15 cellular contexts compared by ENCODE assay signal in genomic region chr1:59353453-59353852, GRCh38. TPM values are rescaled to one million over a fixed set of nuclear protein-coding genes. Genes with fewer than 3 reads are reported as not detected.
DNase-seq lines count a peak whose midpoint lies in the region; ATAC-seq and TF ChIP-seq lines count a peak whose summit lies in the region.
"Had no signal": no experiment of that assay in that cellular context is flagged by ENCODE, and none has a peak within 500 bp of the region (broad histone marks: within the 10 kb centered on the region; RNA-seq: fewer than 3 reads in every experiment).

No MANE protein-coding gene starts in this region.

- H3K9me3 ChIP-seq in HEK293 (ENCODE audit: control insufficient read depth, insufficient read depth, low read depth, low read length): no peaks in the 10 kb centered on the region
- H3K9me3 ChIP-seq: BLaER1 treated with 17β-estradiol and CSF1 and Interleukin-3, amounts not matched to agents 10 nM and 100 nM had no signal

- H3K27ac ChIP-seq in HEK293 (ENCODE audit: extremely low read depth, low read depth, low read length): no peak overlapping the region
- H3K27ac ChIP-seq: BLaER1 treated with 17β-estradiol and CSF1 and Interleukin-3, amounts not matched to agents 10 nM and 100 nM; GM23248 had no signal

- no peak overlapping the region for H3K4me3 ChIP-seq in HEK293 (ENCODE audit: low read depth, low read length)
- no peak overlapping the region for H3K4me3 ChIP-seq in fibroblast of villous mesenchyme (ENCODE audit: low read depth, low read length)
- H3K4me3 ChIP-seq: BLaER1 treated with 17β-estradiol and CSF1 and Interleukin-3, amounts not matched to agents 10 nM and 100 nM; GM23248 had no signal

- H3K36me3 Mint-ChIP-seq in T-helper 1 cell treated with Interleukin-12 subunit alpha and Interleukin-12 subunit beta and Interleukin-4 antibody, amounts not matched to agents 30 μg/mL and 1 μg/mL, for 36 hours (ENCODE audit: low read depth): peaks cover 21% of the 10 kb centered on the region
- peaks cover 31% of the 10 kb centered on the region for H3K36me3 Mint-ChIP-seq in stimulated activated memory B cell treated with anti-CD40 and anti-IgM and Interleukin-4, amounts not matched to agents 10 μg/mL and 1 μg/mL and 100 μg/mL, for 72 hours

- no peaks in the 10 kb centered on the region for H3K4me1 ChIP-seq in HEK293 (ENCODE audit: control insufficient read depth, insufficient read depth, low read length)

- H3K27me3 Mint-ChIP-seq in T-helper 1 cell treated with Interleukin-12 subunit alpha and Interleukin-12 subunit beta and Interleukin-4 antibody, amounts not matched to agents 30 μg/mL and 1 μg/mL, for 36 hours (ENCODE audit: low read depth): no peaks in the 10 kb centered on the region
- H3K27me3 Mint-ChIP-seq in stimulated activated memory B cell treated with anti-CD40 and anti-IgM and Interleukin-4, amounts not matched to agents 10 μg/mL and 1 μg/mL and 100 μg/mL, for 72 hours: no peaks in the 10 kb centered on the region
- H3K27me3 Mint-ChIP-seq: CD4-positive, CD25-positive, alpha-beta regulatory T cell had no signal

- H3K27ac Mint-ChIP-seq in T-helper 1 cell treated with Interleukin-12 subunit alpha and Interleukin-12 subunit beta and Interleukin-4 antibody, amounts not matched to agents 30 μg/mL and 1 μg/mL, for 36 hours: peak overlapping the region; percentile 5
- peak overlapping the region; percentile 82 for H3K27ac Mint-ChIP-seq in stimulated activated memory B cell treated with anti-CD40 and anti-IgM and Interleukin-4, amounts not matched to agents 10 μg/mL and 1 μg/mL and 100 μg/mL, for 72 hours
- H3K27ac Mint-ChIP-seq: CD4-positive, CD25-positive, alpha-beta regulatory T cell had no signal

- peaks cover 22% of the 10 kb centered on the region for H3K4me1 Mint-ChIP-seq in T-helper 1 cell treated with Interleukin-12 subunit alpha and Interleukin-12 subunit beta and Interleukin-4 antibody, amounts not matched to agents 30 μg/mL and 1 μg/mL, for 36 hours (ENCODE audit: low read depth)
- H3K4me1 Mint-ChIP-seq in stimulated activated memory B cell treated with anti-CD40 and anti-IgM and Interleukin-4, amounts not matched to agents 10 μg/mL and 1 μg/mL and 100 μg/mL, for 72 hours: peaks cover 20% of the 10 kb centered on the region

- POLR2A ChIA-PET in HEK293 (lab: Yijun Ruan, JAX): no interaction called here

- ATAC-seq in stimulated activated memory B cell treated with anti-CD40 and anti-IgM and Interleukin-4, amounts not matched to agents 10 μg/mL and 1 μg/mL and 100 μg/mL, for 72 hours: no peak
- ATAC-seq in GM21360 (IDR thresholded peaks at IDR 0.05; ENCODE audit: unreplicated experiment): no peak
- ATAC-seq: HCT116 had no signal

- H3K9me3 Mint-ChIP-seq in T-helper 1 cell treated with Interleukin-12 subunit alpha and Interleukin-12 subunit beta and Interleukin-4 antibody, amounts not matched to agents 30 μg/mL and 1 μg/mL, for 36 hours: peaks cover 4% of the 10 kb centered on the region
- H3K9me3 Mint-ChIP-seq in stimulated activated memory B cell treated with anti-CD40 and anti-IgM and Interleukin-4, amounts not matched to agents 10 μg/mL and 1 μg/mL and 100 μg/mL, for 72 hours: no peaks in the 10 kb centered on the region

- TF ChIP-seq CTCF in HEK293 (tag by site-specific recombination; IDR thresholded peaks at IDR 0.05) (no peak), fibroblast of villous mesenchyme (IDR thresholded peaks at IDR 0.05; ENCODE audit: insufficient read depth, low read depth, low read length) (no peak)

- H3K4me3 Mint-ChIP-seq in T-helper 1 cell treated with Interleukin-12 subunit alpha and Interleukin-12 subunit beta and Interleukin-4 antibody, amounts not matched to agents 30 μg/mL and 1 μg/mL, for 36 hours: no peak overlapping the region
- no peak overlapping the region for H3K4me3 Mint-ChIP-seq in stimulated activated memory B cell treated with anti-CD40 and anti-IgM and Interleukin-4, amounts not matched to agents 10 μg/mL and 1 μg/mL and 100 μg/mL, for 72 hours
- H3K4me3 Mint-ChIP-seq: CD4-positive, CD25-positive, alpha-beta regulatory T cell had no signal

- DNase-seq in T-helper 1 cell (no peak), fibroblast of villous mesenchyme (ENCODE audit: low read depth) (peak; percentile 78), iPS-NIHi7 (ENCODE audit: extremely low spot score) (no peak), iPS-NIHi11 (ENCODE audit: low spot score) (no peak)
- DNase-seq: ACHN; CD4-positive, CD25-positive, alpha-beta regulatory T cell; DMS53; GF-D8; GM23248 had no signal

- H3K36me3 ChIP-seq in HEK293 (ENCODE audit: control insufficient read depth in 2 of 2, insufficient read depth in 1 of 2, low read length in 2 of 2): no peaks in the 10 kb centered on the region

- CTCF ChIA-PET in HEK293 (lab: Yijun Ruan, JAX): no interaction called here

TF ChIP-seq in HEK293, 187 proteins besides CTCF, POLR2A, EP300 and RAD21:
- TF ChIP-seq PRDM6 (tag by site-specific recombination; IDR thresholded peaks at IDR 0.05) (peak; percentile 80), ZNF513 (tag by site-specific recombination; IDR thresholded peaks at IDR 0.05) (no peak)

RNA-seq across cellular contexts. Expression of gene FGGY, which starts 56.6 kb away (rescaled TPM):
- 11.7 and 13.2 TPM in 2 replicates for total RNA-seq in fibroblast of villous mesenchyme
